24 cellular contexts compared by ENCODE assay signal in genomic region chr5:157162919-157163510, GRCh38. TPM values are rescaled to one million over a fixed set of nuclear protein-coding genes. Genes with fewer than 3 reads are reported as not detected.
"Had no signal": no experiment of that assay in that cellular context is flagged by ENCODE, and none has a peak within 500 bp of the region (broad histone marks: within the 10 kb centered on the region; RNA-seq: fewer than 3 reads in every experiment).

No MANE protein-coding gene starts in this region.

- H3K27me3 ChIP-seq: right lobe of liver, upper lobe of right lung had no signal

- H3K36me3 ChIP-seq: adrenal gland, gastroesophageal sphincter, heart left ventricle, left lung, pancreas, right lobe of liver, upper lobe of right lung, WERI-Rb-1 had no signal

- H3K27ac ChIP-seq: adrenal gland, gastroesophageal sphincter, heart left ventricle, left lung, pancreas, right lobe of liver, upper lobe of right lung, WERI-Rb-1 had no signal

- ATAC-seq: esophagus mucosa, gastroesophageal sphincter, heart left ventricle, left lung, pancreas, right lobe of liver, upper lobe of right lung had no signal

- H3K4me1 ChIP-seq: adrenal gland, gastroesophageal sphincter, left lung, pancreas, right lobe of liver, upper lobe of right lung had no signal

- H3K4me3 ChIP-seq: adrenal gland, gastroesophageal sphincter, heart left ventricle, left lung, pancreas, right lobe of liver, upper lobe of right lung had no signal

- H3K9me3 Mint-ChIP-seq: activated naive CD4-positive, alpha-beta T cell treated with anti-CD3 and anti-CD28 coated beads for 36 hours; mesothelial cell of epicardium; neural crest cell had no signal

- DNase-seq: activated CD4-positive, alpha-beta T cell treated with anti-CD3 and anti-CD28 coated beads for 4 hours; activated naive CD4-positive, alpha-beta T cell treated with anti-CD3 and anti-CD28 coated beads for 36 hours; adrenal gland; cerebellar nuclear complex; effector CD4-positive, alpha-beta T cell; heart left ventricle; pancreas; right lobe of liver; small intestine; stimulated activated CD4-positive, alpha-beta T cell treated with anti-CD3 and anti-CD28 coated beads, Interleukin-15, amount 100 ng/mL, for 24 hours; stimulated activated CD4-positive, alpha-beta T cell treated with anti-CD3 and anti-CD28 coated beads, Interleukin-2, amount 100 ng/mL, for 48 hours; upper lobe of right lung; WERI-Rb-1 had no signal

- H3K36me3 Mint-ChIP-seq: mesothelial cell of epicardium had no signal

- H3K4me3 Mint-ChIP-seq: activated naive CD4-positive, alpha-beta T cell treated with anti-CD3 and anti-CD28 coated beads for 36 hours; mesothelial cell of epicardium; neural crest cell had no signal

- H3K27ac Mint-ChIP-seq: activated naive CD4-positive, alpha-beta T cell treated with anti-CD3 and anti-CD28 coated beads for 36 hours; mesothelial cell of epicardium had no signal

- H3K9me3 ChIP-seq: adrenal gland, gastroesophageal sphincter, heart left ventricle, left lung, pancreas, right lobe of liver, upper lobe of right lung had no signal

- H3K4me1 Mint-ChIP-seq: mesothelial cell of epicardium, neural crest cell had no signal

RNA-seq across cellular contexts. Expression of gene GARIN3, which starts 3.0 kb away (rescaled TPM):
- total RNA-seq: adrenal gland; bronchial epithelial cell; esophagus mucosa; gastroesophageal sphincter; heart left ventricle; kidney epithelial cell; left lung; lung microvascular endothelial cell; mesothelial cell of epicardium; neural crest cell; pancreas; pulmonary artery endothelial cell; right lobe of liver; T-helper 1 cell treated with Interleukin-12 subunit alpha and Interleukin-12 subunit beta and Interleukin-4 antibody, amounts not matched to agents 30 ng/mL and 1 ng/mL, for 36 hours; upper lobe of right lung had no signal
- polyA plus RNA-seq: adrenal gland, heart left ventricle, pancreas, small intestine, thymus had no signal

RNA-seq across cellular contexts. Expression of gene ITK, which starts 17.6 kb away (rescaled TPM):
- total RNA-seq: bronchial epithelial cell, kidney epithelial cell, lung microvascular endothelial cell, neural crest cell, pulmonary artery endothelial cell had no signal

RNA-seq across cellular contexts. Expression of gene HAVCR2, which starts 54.2 kb away (rescaled TPM):
- total RNA-seq: lung microvascular endothelial cell had no signal
